In the genomic region with DNA sequence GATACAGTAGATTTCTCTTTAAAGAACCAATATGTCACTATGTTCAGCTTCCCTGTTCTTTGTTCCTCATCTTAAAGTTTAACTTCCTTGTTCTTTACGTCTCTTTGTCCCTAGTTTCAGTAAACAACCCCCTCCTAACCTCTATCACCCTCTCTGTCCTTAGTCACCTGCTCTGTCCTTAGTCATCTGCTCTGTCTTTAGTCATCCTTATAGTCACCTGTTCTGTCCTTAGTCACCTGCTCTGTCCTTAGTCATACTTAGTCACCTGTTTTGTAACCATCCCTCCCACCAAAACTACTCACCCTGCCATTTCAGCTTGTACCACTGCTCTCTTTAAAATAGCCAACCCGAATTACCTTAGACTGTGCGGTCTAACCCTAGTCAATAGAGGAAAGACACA, we compare ENCODE assay signal across 10 cellular contexts.
DNase-seq lines count a peak whose midpoint lies in the region; ATAC-seq, FAIRE-seq and TF ChIP-seq lines count a peak whose summit lies in the region.
"Had no signal": no experiment of that assay in that cellular context is flagged by ENCODE, and none has a peak within 500 bp of the region (broad histone marks: within the 10 kb centered on the region; RNA-seq: fewer than 3 reads in every experiment).

No MANE protein-coding gene starts in this region.

- no peak overlapping the region for H3K4me3 Mint-ChIP-seq in activated T-cell treated with anti-CD3 and anti-CD28 coated beads, Interleukin-2, amount 50 U/mL, for 4 hours
- H3K4me3 Mint-ChIP-seq in stimulated activated naive CD8-positive, alpha-beta T cell treated with anti-CD3 and anti-CD28 coated beads, Interleukin-15, amount 100 ng/mL, for 72 hours: no peak overlapping the region

- ATAC-seq in activated T-cell treated with anti-CD3 and anti-CD28 coated beads, Interleukin-2, amount 50 U/mL, for 4 hours: peak; percentile 84 to 88
- ATAC-seq in stimulated activated naive CD8-positive, alpha-beta T cell treated with anti-CD3 and anti-CD28 coated beads, Interleukin-15, amount 100 ng/mL, for 72 hours: peak; percentile 78
- no peak for ATAC-seq in HG02763 (IDR thresholded peaks at IDR 0.05; ENCODE audit: unreplicated experiment)

- CTCF ChIA-PET in HEK293T (lab: Yijun Ruan, JAX): no interaction called here

- no peak for DNase-seq in activated T-cell treated with anti-CD3 and anti-CD28 coated beads, Interleukin-2, amount 50 U/mL, for 4 hours
- DNase-seq in activated T-cell treated with anti-CD3 and anti-CD28 coated beads, Interleukin-2, amount 50 U/mL, for 1 hour: no peak
- DNase-seq in MV-4-11 (lab: John Stamatoyannopoulos, UW) (peak; percentile 59), epithelial cell of proximal tubule (ENCODE audit: low read depth) (peak; percentile 80), HEK293T (ENCODE audit: extremely low spot score) (no peak), frontal cortex (ENCODE audit: low spot score in 2 of 2) (no peak)
- DNase-seq in stimulated activated naive CD8-positive, alpha-beta T cell treated with anti-CD3 and anti-CD28 coated beads, Interleukin-15, amount 100 ng/mL, for 72 hours: no peak
- DNase-seq: T-helper 2 cell, uterus had no signal

- peaks cover 2% of the 10 kb centered on the region for H3K27me3 Mint-ChIP-seq in activated T-cell treated with anti-CD3 and anti-CD28 coated beads, Interleukin-2, amount 50 U/mL, for 4 hours (ENCODE audit: low read depth)
- no peaks in the 10 kb centered on the region for H3K27me3 Mint-ChIP-seq in stimulated activated naive CD8-positive, alpha-beta T cell treated with anti-CD3 and anti-CD28 coated beads, Interleukin-15, amount 100 ng/mL, for 72 hours

- H3K27ac Mint-ChIP-seq in stimulated activated naive CD8-positive, alpha-beta T cell treated with anti-CD3 and anti-CD28 coated beads, Interleukin-15, amount 100 ng/mL, for 72 hours: no peak overlapping the region

- FAIRE-seq in frontal cortex (lab: Jason Lieb, UNC): no peak

- POLR2A ChIA-PET in HEK293T (lab: Yijun Ruan, JAX): no interaction called here

- H3K4me1 Mint-ChIP-seq in activated T-cell treated with anti-CD3 and anti-CD28 coated beads, Interleukin-2, amount 50 U/mL, for 4 hours (ENCODE audit: low read depth): peaks cover 19% of the 10 kb centered on the region
- no peaks in the 10 kb centered on the region for H3K4me1 Mint-ChIP-seq in stimulated activated naive CD8-positive, alpha-beta T cell treated with anti-CD3 and anti-CD28 coated beads, Interleukin-15, amount 100 ng/mL, for 72 hours

- H3K4me3 ChIP-seq in epithelial cell of proximal tubule (ENCODE audit: low read depth, low read length): no peak overlapping the region
- H3K4me3 ChIP-seq: uterus had no signal

- no peaks in the 10 kb centered on the region for H3K36me3 Mint-ChIP-seq in activated T-cell treated with anti-CD3 and anti-CD28 coated beads, Interleukin-2, amount 50 U/mL, for 4 hours (ENCODE audit: insufficient read depth)

- no peak for TF ChIP-seq CTCF in epithelial cell of proximal tubule (conservative IDR thresholded peaks at IDR 0.05; ENCODE audit: low read depth, low read length)

- H3K9me3 Mint-ChIP-seq in activated T-cell treated with anti-CD3 and anti-CD28 coated beads, Interleukin-2, amount 50 U/mL, for 4 hours: no peaks in the 10 kb centered on the region
- no peaks in the 10 kb centered on the region for H3K9me3 Mint-ChIP-seq in stimulated activated naive CD8-positive, alpha-beta T cell treated with anti-CD3 and anti-CD28 coated beads, Interleukin-15, amount 100 ng/mL, for 72 hours

TF ChIP-seq in HEK293T, 16 proteins besides CTCF, POLR2A, EP300 and RAD21:
- no peak for TF ChIP-seq SP1 (IDR thresholded peaks at IDR 0.05)
- no peak for TF ChIP-seq ZNF384 (IDR thresholded peaks at IDR 0.05)
- no peak for TF ChIP-seq CTBP1 (IDR thresholded peaks at IDR 0.05; ENCODE audit: borderline replicate concordance)
- TF ChIP-seq ELF4 (IDR thresholded peaks at IDR 0.05): no peak
- TF ChIP-seq LEF1 (IDR thresholded peaks at IDR 0.05; ENCODE audit: borderline replicate concordance): no peak
- TF ChIP-seq ARNT (IDR thresholded peaks at IDR 0.05): no peak
- TF ChIP-seq BHLHE40 (IDR thresholded peaks at IDR 0.05; ENCODE audit: borderline replicate concordance): no peak
- no peak for TF ChIP-seq FOXA1 (IDR thresholded peaks at IDR 0.05)
- TF ChIP-seq NFRKB (IDR thresholded peaks at IDR 0.05): no peak
- no peak for TF ChIP-seq HDGF (IDR thresholded peaks at IDR 0.05; ENCODE audit: borderline replicate concordance)
- no peak for TF ChIP-seq L3MBTL2 (conservative IDR thresholded peaks at IDR 0.05)
- no peak for TF ChIP-seq TARDBP (IDR thresholded peaks at IDR 0.05)
- no peak for TF ChIP-seq FOXM1 (IDR thresholded peaks at IDR 0.05; ENCODE audit: borderline replicate concordance)
- TF ChIP-seq, protein P1, sequence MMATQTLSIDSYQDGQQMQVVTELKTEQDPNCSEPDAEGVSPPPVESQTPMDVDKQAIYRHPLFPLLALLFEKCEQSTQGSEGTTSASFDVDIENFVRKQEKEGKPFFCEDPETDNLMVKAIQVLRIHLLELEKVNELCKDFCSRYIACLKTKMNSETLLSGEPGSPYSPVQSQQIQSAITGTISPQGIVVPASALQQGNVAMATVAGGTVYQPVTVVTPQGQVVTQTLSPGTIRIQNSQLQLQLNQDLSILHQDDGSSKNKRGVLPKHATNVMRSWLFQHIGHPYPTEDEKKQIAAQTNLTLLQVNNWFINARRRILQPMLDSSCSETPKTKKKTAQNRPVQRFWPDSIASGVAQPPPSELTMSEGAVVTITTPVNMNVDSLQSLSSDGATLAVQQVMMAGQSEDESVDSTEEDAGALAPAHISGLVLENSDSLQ (IDR thresholded peaks at IDR 0.05): no peak
- TF ChIP-seq SUZ12 (IDR thresholded peaks at IDR 0.05): no peak
- no peak for TF ChIP-seq FOXK2 (IDR thresholded peaks at IDR 0.05)

Comparison
In these comparisons a context has a peak if more than half of its experiments do, and no peak if none do; other contexts are left out.
1. DNase-seq: peak in MV-4-11 (single experiment) and epithelial cell of proximal tubule (single experiment); none in activated T-cell treated with anti-CD3 and anti-CD28 coated beads, Interleukin-2, amount 50 U/mL, for 4 hours (single experiment), activated T-cell treated with anti-CD3 and anti-CD28 coated beads, Interleukin-2, amount 50 U/mL, for 1 hour (single experiment), stimulated activated naive CD8-positive, alpha-beta T cell treated with anti-CD3 and anti-CD28 coated beads, Interleukin-15, amount 100 ng/mL, for 72 hours (0 of 2), HEK293T (single experiment) and frontal cortex (0 of 2).